Comparison of ENCODE assay signal across 13 cellular contexts in genomic region chr11:125343732-125344131, GRCh38.
DNase-seq lines count a peak whose midpoint lies in the region; FAIRE-seq and TF ChIP-seq lines count a peak whose summit lies in the region.
"Had no signal": no experiment of that assay in that cellular context is flagged by ENCODE, and none has a peak within 500 bp of the region (broad histone marks: within the 10 kb centered on the region; RNA-seq: fewer than 3 reads in every experiment).

No MANE protein-coding gene starts in this region.

- no peaks in the 10 kb centered on the region for H3K27me3 ChIP-seq in prostate gland (replicated peaks; ENCODE audit: insufficient read depth)

- peaks cover 5% of the 10 kb centered on the region for H3K4me1 ChIP-seq in prostate gland (replicated peaks)

- 32% methylated on average over 12 of the region's 12 CpGs for WGBS in prostate gland

- intact Hi-C loops in prostate gland (cut with DNase I): loop anchor here (2.0 kb wide), 1 partner anchor 179 kb away; the partner anchor contains the start of gene PKNOX2

- H3K36me3 ChIP-seq in prostate gland: no peaks in the 10 kb centered on the region

- H3K4me3 ChIP-seq in prostate gland: no peak overlapping the region

- no peak for TF ChIP-seq POLR2A in prostate gland (IDR thresholded peaks at IDR 0.05)

- no peak for TF ChIP-seq CTCF in prostate gland (IDR thresholded peaks at IDR 0.05)

- DNase-seq in ELR (ENCODE audit: low read depth) (peak; percentile 21), iPS-NIHi7 (ENCODE audit: extremely low spot score) (peak; percentile 55), prostate gland (ENCODE audit: low spot score) (no peak), hippocampal formation (lab: John Stamatoyannopoulos, UW) (no peak), HTR-8/SVneo (ENCODE audit: insufficient read length, low spot score) (no peak), T-helper 9 cell (no peak)
- DNase-seq in stimulated activated CD8-positive, alpha-beta memory T cell treated with anti-CD3 and anti-CD28 coated beads, Interleukin-4, amount 100 ng/mL, for 48 hours: no peak
- DNase-seq: activated naive CD4-positive, alpha-beta T cell; left cardiac atrium; naive B cell; NCI-H1092 had no signal

- H3K27ac ChIP-seq in angular gyrus (ENCODE audit: low read depth, low read length) (peak overlapping the region; percentile 92), prostate gland (peak overlapping the region; percentile 56 to 62)

- no peak for FAIRE-seq in HTR-8/SVneo (lab: Jason Lieb, UNC)
- FAIRE-seq: H1 had no signal

- no peaks in the 10 kb centered on the region for H3K9me3 ChIP-seq in prostate gland

Comparison
In these comparisons a context has a peak if more than half of its experiments do, and no peak if none do; other contexts are left out.
1. DNase-seq: peak in ELR (single experiment) and iPS-NIHi7 (single experiment); none in prostate gland (single experiment), stimulated activated CD8-positive, alpha-beta memory T cell treated with anti-CD3 and anti-CD28 coated beads, Interleukin-4, amount 100 ng/mL, for 48 hours (single experiment), hippocampal formation (0 of 2), HTR-8/SVneo (single experiment) and T-helper 9 cell (single experiment).